In genomic region chr3:114242947-114243346, GRCh38 we compare ENCODE assay signal across 14 cellular contexts. TPM values are rescaled to one million over a fixed set of nuclear protein-coding genes. Genes with fewer than 3 reads are reported as not detected.
DNase-seq lines count a peak whose midpoint lies in the region; ATAC-seq, FAIRE-seq and TF ChIP-seq lines count a peak whose summit lies in the region.
"Had no signal": no experiment of that assay in that cellular context is flagged by ENCODE, and none has a peak within 500 bp of the region (broad histone marks: within the 10 kb centered on the region; RNA-seq: fewer than 3 reads in every experiment).

No MANE protein-coding gene starts in this region.

- DNase-seq in GM12891 (ENCODE audit: insufficient read length, low spot score) (peak; percentile 32), endothelial cell (ENCODE audit: low spot score) (no peak), DMS 273 (lab: John Stamatoyannopoulos, UW; ENCODE audit: unreplicated experiment) (no peak)
- no peak for DNase-seq in activated T-cell treated with anti-CD3 and anti-CD28 coated beads, Interleukin-2, amount 50 U/mL, for 24 hours
- no peak for DNase-seq in effector CD4-positive, alpha-beta T cell
- DNase-seq: foreskin keratinocyte, KBM-7, NCI-H226, psoas muscle had no signal

- no peaks in the 10 kb centered on the region for H3K4me1 Mint-ChIP-seq in endothelial cell (ENCODE audit: unreplicated experiment)
- peaks cover 27% of the 10 kb centered on the region for H3K4me1 Mint-ChIP-seq in activated T-cell treated with anti-CD3 and anti-CD28 coated beads, Interleukin-2, amount 50 U/mL, for 24 hours (ENCODE audit: low read depth)

- ATAC-seq in GM19043 (IDR thresholded peaks at IDR 0.05; ENCODE audit: low read depth, unreplicated experiment) (peak; percentile 93), HG02678 (IDR thresholded peaks at IDR 0.05; ENCODE audit: unreplicated experiment) (peak; percentile 98), HG03469 (IDR thresholded peaks at IDR 0.05; ENCODE audit: unreplicated experiment) (peak; percentile 100)
- ATAC-seq: foreskin keratinocyte, psoas muscle had no signal

- no peak overlapping the region for H3K4me3 Mint-ChIP-seq in endothelial cell (ENCODE audit: unreplicated experiment)
- no peak overlapping the region for H3K4me3 Mint-ChIP-seq in activated T-cell treated with anti-CD3 and anti-CD28 coated beads, Interleukin-2, amount 50 U/mL, for 24 hours

- peaks cover 6% of the 10 kb centered on the region for H3K36me3 Mint-ChIP-seq in endothelial cell (ENCODE audit: low read depth, unreplicated experiment)
- peaks cover 5% of the 10 kb centered on the region for H3K36me3 Mint-ChIP-seq in activated T-cell treated with anti-CD3 and anti-CD28 coated beads, Interleukin-2, amount 50 U/mL, for 24 hours (ENCODE audit: low read depth)

- peaks cover 3% of the 10 kb centered on the region for H3K9me3 Mint-ChIP-seq in endothelial cell (ENCODE audit: unreplicated experiment)
- H3K9me3 Mint-ChIP-seq in activated T-cell treated with anti-CD3 and anti-CD28 coated beads, Interleukin-2, amount 50 U/mL, for 24 hours: no peaks in the 10 kb centered on the region

- TF ChIP-seq POLR2A in GM12891 (IDR thresholded peaks at IDR 0.05; ENCODE audit: low read depth, low read length): no peak

- no peaks in the 10 kb centered on the region for H3K27me3 Mint-ChIP-seq in endothelial cell (ENCODE audit: unreplicated experiment)
- H3K27me3 Mint-ChIP-seq in activated T-cell treated with anti-CD3 and anti-CD28 coated beads, Interleukin-2, amount 50 U/mL, for 24 hours: no peaks in the 10 kb centered on the region

- TF ChIP-seq CTCF in endothelial cell (IDR thresholded peaks at IDR 0.05; ENCODE audit: unreplicated experiment): no peak

- H3K27ac Mint-ChIP-seq in endothelial cell (ENCODE audit: unreplicated experiment): no peak overlapping the region
- no peak overlapping the region for H3K27ac Mint-ChIP-seq in activated T-cell treated with anti-CD3 and anti-CD28 coated beads, Interleukin-2, amount 50 U/mL, for 24 hours

- FAIRE-seq in GM12891 (lab: Jason Lieb, UNC): peak; percentile 48

TF ChIP-seq in GM12891, 5 proteins besides CTCF, POLR2A, EP300 and RAD21:
- no peak for TF ChIP-seq TAF1 (IDR thresholded peaks at IDR 0.05; ENCODE audit: low read depth, low read length)
- TF ChIP-seq SPI1 (IDR thresholded peaks at IDR 0.05; ENCODE audit: low read depth, low read length): no peak
- TF ChIP-seq POLR2AphosphoS5 (IDR thresholded peaks at IDR 0.05; ENCODE audit: low read depth, low read length): no peak
- no peak for TF ChIP-seq POU2F2 (IDR thresholded peaks at IDR 0.05; ENCODE audit: low read depth, low read length)
- no peak for TF ChIP-seq PAX5 (IDR thresholded peaks at IDR 0.05; ENCODE audit: insufficient read depth, low read length, severe bottlenecking)
TF ChIP-seq in GM12891: peak in this region for 0.

RNA-seq across cellular contexts. Expression of gene ZNF80, which starts 5.6 kb away (rescaled TPM):
- polyA plus RNA-seq in GM12891 (2012; ENCODE audit: low read depth, missing spikeins): 0.05 TPM
- not detected for total RNA-seq in endothelial cell (ENCODE audit: unreplicated experiment)
- total RNA-seq: foreskin keratinocyte, lung, psoas muscle, SJSA1 had no signal
- polyA plus RNA-seq: foreskin keratinocyte, psoas muscle had no signal

RNA-seq across cellular contexts. Expression of gene TIGIT, which starts 50.9 kb away (rescaled TPM):
- 9.7 TPM for polyA plus RNA-seq in GM12891 (2012; ENCODE audit: low read depth, missing spikeins)
- total RNA-seq in endothelial cell (ENCODE audit: unreplicated experiment): not detected
- total RNA-seq: foreskin keratinocyte, SJSA1 had no signal
- polyA plus RNA-seq: foreskin keratinocyte had no signal
